Comparison of ENCODE assay signal across 8 cellular contexts in the genomic region with DNA sequence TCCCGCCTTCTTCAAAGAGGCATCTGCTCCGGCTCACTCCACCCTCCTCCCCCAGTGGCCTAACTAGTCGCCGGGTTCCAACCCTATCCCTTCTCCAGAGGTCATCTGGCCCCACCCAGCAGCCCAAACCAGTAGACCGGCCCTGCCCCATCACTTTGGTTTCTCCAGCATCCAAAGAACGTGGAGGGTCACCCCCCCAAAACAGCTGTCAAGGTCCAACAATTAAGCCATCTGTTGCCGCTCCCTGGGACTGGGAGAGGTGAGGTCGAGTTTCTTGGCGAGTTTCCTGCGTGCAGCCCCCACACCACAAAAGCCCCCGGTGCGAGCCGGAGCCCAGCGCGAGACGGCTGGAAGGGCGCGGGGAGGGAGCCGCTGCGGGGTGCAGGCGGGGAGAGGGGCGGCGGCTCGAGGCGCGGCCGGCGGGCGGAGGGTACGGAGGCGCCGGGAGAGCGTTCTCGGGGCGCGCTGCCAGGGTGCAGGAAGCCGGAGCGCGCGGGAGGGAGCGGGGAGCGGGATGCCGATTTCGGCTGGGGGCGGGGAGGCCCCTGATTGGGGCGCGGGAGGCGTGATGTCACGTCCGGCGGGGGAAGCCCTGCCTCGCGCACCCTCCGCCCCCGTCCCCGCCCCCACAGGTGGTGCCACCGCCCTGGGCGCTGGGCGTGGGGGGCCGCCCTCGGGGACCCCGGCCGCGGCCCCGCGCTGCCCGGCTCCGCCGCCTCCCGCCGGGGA. TPM values are rescaled to one million over a fixed set of nuclear protein-coding genes. Genes with fewer than 3 reads are reported as not detected.
DNase-seq lines count a peak whose midpoint lies in the region; ATAC-seq and TF ChIP-seq lines count a peak whose summit lies in the region.

No MANE protein-coding gene starts in this region.

- no peaks in the 10 kb centered on the region for H3K36me3 ChIP-seq in mucosa of descending colon (ENCODE audit: low read depth)

- intact Hi-C loops in mucosa of descending colon (cut with DNase I, micrococcal nuclease), result no loop called here

- ATAC-seq in HG03354 (IDR thresholded peaks at IDR 0.05; ENCODE audit: poor library complexity, severe bottlenecking, unreplicated experiment) (peak; percentile 71), mucosa of descending colon (peak; percentile 86)

- peak; percentile 68 for DNase-seq in NK-92 treated with Interleukin-12 subunit alpha and Interleukin-12 subunit beta, amount 100 ng/mL, for 24 hours (lab: John Stamatoyannopoulos, UW)
- DNase-seq in NK-92 (lab: John Stamatoyannopoulos, UW; ENCODE audit: unreplicated experiment) (no peak), NOMO-1 (lab: John Stamatoyannopoulos, UW; ENCODE audit: unreplicated experiment in 2 of 2) (peak; percentile 63 to 84), activated T-cell treated with anti-CD3 and anti-CD28 coated beads for 4 hours (peak; percentile 88), epithelial cell of prostate (ENCODE audit: low read depth, low spot score) (peak; percentile 69), mucosa of descending colon (peak; percentile 91 to 95 (median 93))
- DNase-seq in stimulated activated CD8-positive, alpha-beta memory T cell treated with anti-CD3 and anti-CD28 coated beads, Interleukin-2, amount 100 ng/mL, for 48 hours (ENCODE audit: low read depth in 2 of 2), result peak; percentile 79 to 82

- no peaks in the 10 kb centered on the region for H3K9me3 ChIP-seq in mucosa of descending colon

- H3K4me3 ChIP-seq in mucosa of descending colon, result peak overlapping the region; percentile 14

- H3K4me1 ChIP-seq in mucosa of descending colon (ENCODE audit: low read depth), result peaks cover 15% of the 10 kb centered on the region

- TF ChIP-seq CTCF in mucosa of descending colon (IDR thresholded peaks at IDR 0.05), result no peak

- peak overlapping the region; percentile 97 for H3K27ac ChIP-seq in epithelial cell of prostate

RNA-seq across cellular contexts. Expression of gene GPC1, which starts 0.6 kb away (rescaled TPM):
- total RNA-seq in mucosa of descending colon, result 10 to 100 TPM; 12.4 to 29.2 (median 15.4) TPM
